Comparison of ENCODE assay signal across 21 cellular contexts in genomic region chr17:57657211-57657610, GRCh38.
DNase-seq lines count a peak whose midpoint lies in the region; ATAC-seq and TF ChIP-seq lines count a peak whose summit lies in the region.
"Had no signal": no experiment of that assay in that cellular context is flagged by ENCODE, and none has a peak within 500 bp of the region (broad histone marks: within the 10 kb centered on the region; RNA-seq: fewer than 3 reads in every experiment).

No MANE protein-coding gene starts in this region.

- DNase-seq in CD4-positive, alpha-beta memory T cell: no peak
- peak; percentile 47 for DNase-seq in globus pallidus (ENCODE audit: low spot score)
- no peak for DNase-seq in stimulated activated effector memory CD8-positive, alpha-beta T cell treated with anti-CD3 and anti-CD28 coated beads, Interleukin-12 subunit alpha, Interleukin-12 subunit beta, amount 100 ng/mL, for 72 hours (ENCODE audit: low spot score in 2 of 2)
- no peak for DNase-seq in mesothelial cell of epicardium (ENCODE audit: low spot score in 2 of 2, unreplicated experiment in 2 of 2)
- DNase-seq in NCI-H2196 (lab: John Stamatoyannopoulos, UW; ENCODE audit: unreplicated experiment): no peak
- DNase-seq in stimulated activated CD4-positive, alpha-beta T cell treated with anti-CD3 and anti-CD28 coated beads, Interleukin-2, amount 100 ng/mL, for 24 hours: no peak
- no peak for DNase-seq in NCI-H2029 treated with DMSO at 0.1 percent for 48 hours (lab: John Stamatoyannopoulos, UW)
- DNase-seq: BE2C, COR-L47, DMS79 treated with DMSO at 0.1 percent for 48 hours, Karpas-422, MV-4-11, NCI-H1694, NCI-H2081 treated with DMSO at 0.1 percent for 48 hours, NCI-H2171 treated with DMSO at 0.1 percent for 48 hours, NCI-H446, NCI-H526, Peyer's patch had no signal

- TF ChIP-seq CTCF in brain (conservative IDR thresholded peaks at IDR 0.05) (no peak), mesothelial cell of epicardium (IDR thresholded peaks at IDR 0.05; ENCODE audit: unreplicated experiment) (no peak)

- peak overlapping the region in 4 of 7 donors; percentile 14 to 67 (median 37) for H3K27ac Mint-ChIP-seq in CD4-positive, alpha-beta memory T cell
- H3K27ac Mint-ChIP-seq in brain (peak overlapping the region in 4 of 5 experiments; percentile 34 to 77 (median 64)), mesothelial cell of epicardium (no peak overlapping the region)
- peak overlapping the region; percentile 81 for H3K27ac Mint-ChIP-seq in stimulated activated effector memory CD8-positive, alpha-beta T cell treated with anti-CD3 and anti-CD28 coated beads, Interleukin-12 subunit alpha, Interleukin-12 subunit beta, amount 100 ng/mL, for 72 hours

- no peaks in the 10 kb centered on the region for H3K27me3 ChIP-seq in CD4-positive, alpha-beta memory T cell (ENCODE audit: insufficient read depth, low read length)
- H3K27me3 ChIP-seq: BE2C, Peyer's patch had no signal

- CTCF ChIA-PET in CD4-positive, alpha-beta memory T cell (lab: Charles Lee; ENCODE audit: partially characterized antibody): interaction anchor here (1.0 kb wide), 1 partner anchor 15 kb away, joined by 5 read pairs; no protein-coding TSS in a partner anchor

- H3K27ac ChIP-seq in CD4-positive, alpha-beta memory T cell (ENCODE audit: low read depth, low read length): no peak overlapping the region
- H3K27ac ChIP-seq: A549, Peyer's patch had no signal

- no peaks in the 10 kb centered on the region for H3K27me3 Mint-ChIP-seq in CD4-positive, alpha-beta memory T cell
- H3K27me3 Mint-ChIP-seq in brain (no peaks in the 10 kb centered on the region), mesothelial cell of epicardium (ENCODE audit: low read depth) (no peaks in the 10 kb centered on the region)

- no peak overlapping the region for H3K4me3 ChIP-seq in CD4-positive, alpha-beta memory T cell (ENCODE audit: low read length in 2 of 2)
- H3K4me3 ChIP-seq: A549, Peyer's patch had no signal

- intact Hi-C loops in CD4-positive, alpha-beta memory T cell (cut with micrococcal nuclease): no loop called here

- no peaks in the 10 kb centered on the region for H3K36me3 ChIP-seq in CD4-positive, alpha-beta memory T cell (ENCODE audit: insufficient read depth, low read length)
- H3K36me3 ChIP-seq: Peyer's patch had no signal

- peaks cover 26 to 32% of the 10 kb centered on the region in 2 donors for H3K36me3 Mint-ChIP-seq in CD4-positive, alpha-beta memory T cell
- H3K36me3 Mint-ChIP-seq in brain: peaks cover 42% of the 10 kb centered on the region
- H3K36me3 Mint-ChIP-seq in stimulated activated effector memory CD8-positive, alpha-beta T cell treated with anti-CD3 and anti-CD28 coated beads, Interleukin-12 subunit alpha, Interleukin-12 subunit beta, amount 100 ng/mL, for 72 hours: peaks cover 15% of the 10 kb centered on the region
- peaks cover 12% of the 10 kb centered on the region for H3K36me3 Mint-ChIP-seq in mesothelial cell of epicardium

- ATAC-seq in stimulated activated effector memory CD8-positive, alpha-beta T cell treated with anti-CD3 and anti-CD28 coated beads, Interleukin-12 subunit alpha, Interleukin-12 subunit beta, amount 100 ng/mL, for 72 hours: no peak
- ATAC-seq: A549, HCT116 had no signal

- peaks cover 9 to 14% (median 12%) of the 10 kb centered on the region in 4 donors for H3K4me1 Mint-ChIP-seq in CD4-positive, alpha-beta memory T cell
- peaks cover 62% of the 10 kb centered on the region for H3K4me1 Mint-ChIP-seq in brain
- H3K4me1 Mint-ChIP-seq in stimulated activated effector memory CD8-positive, alpha-beta T cell treated with anti-CD3 and anti-CD28 coated beads, Interleukin-12 subunit alpha, Interleukin-12 subunit beta, amount 100 ng/mL, for 72 hours: peaks cover 49% of the 10 kb centered on the region
- peaks cover 3% of the 10 kb centered on the region for H3K4me1 Mint-ChIP-seq in mesothelial cell of epicardium

- H3K9me3 Mint-ChIP-seq in CD4-positive, alpha-beta memory T cell: no peaks in the 10 kb centered on the region
- H3K9me3 Mint-ChIP-seq in brain (no peaks in the 10 kb centered on the region), mesothelial cell of epicardium (no peaks in the 10 kb centered on the region)
- H3K9me3 Mint-ChIP-seq in stimulated activated effector memory CD8-positive, alpha-beta T cell treated with anti-CD3 and anti-CD28 coated beads, Interleukin-12 subunit alpha, Interleukin-12 subunit beta, amount 100 ng/mL, for 72 hours: no peaks in the 10 kb centered on the region

- no peaks in the 10 kb centered on the region for H3K9me3 ChIP-seq in CD4-positive, alpha-beta memory T cell (ENCODE audit: control insufficient read depth in 1 of 2, low read length in 2 of 2)
- H3K9me3 ChIP-seq: A549, BE2C, Peyer's patch had no signal

- POLR2A ChIA-PET in CD4-positive, alpha-beta memory T cell (lab: Charles Lee; ENCODE audit: partially characterized antibody): no interaction called here

- H3K4me3 Mint-ChIP-seq in CD4-positive, alpha-beta memory T cell: no peak overlapping the region
- H3K4me3 Mint-ChIP-seq in brain: no peak overlapping the region
- H3K4me3 Mint-ChIP-seq in stimulated activated effector memory CD8-positive, alpha-beta T cell treated with anti-CD3 and anti-CD28 coated beads, Interleukin-12 subunit alpha, Interleukin-12 subunit beta, amount 100 ng/mL, for 72 hours: no peak overlapping the region
- H3K4me3 Mint-ChIP-seq in mesothelial cell of epicardium: no peak overlapping the region

- H3K4me1 ChIP-seq in CD4-positive, alpha-beta memory T cell (ENCODE audit: insufficient read depth, low read length): no peaks in the 10 kb centered on the region
- H3K4me1 ChIP-seq: Peyer's patch had no signal
